In the genomic region with DNA sequence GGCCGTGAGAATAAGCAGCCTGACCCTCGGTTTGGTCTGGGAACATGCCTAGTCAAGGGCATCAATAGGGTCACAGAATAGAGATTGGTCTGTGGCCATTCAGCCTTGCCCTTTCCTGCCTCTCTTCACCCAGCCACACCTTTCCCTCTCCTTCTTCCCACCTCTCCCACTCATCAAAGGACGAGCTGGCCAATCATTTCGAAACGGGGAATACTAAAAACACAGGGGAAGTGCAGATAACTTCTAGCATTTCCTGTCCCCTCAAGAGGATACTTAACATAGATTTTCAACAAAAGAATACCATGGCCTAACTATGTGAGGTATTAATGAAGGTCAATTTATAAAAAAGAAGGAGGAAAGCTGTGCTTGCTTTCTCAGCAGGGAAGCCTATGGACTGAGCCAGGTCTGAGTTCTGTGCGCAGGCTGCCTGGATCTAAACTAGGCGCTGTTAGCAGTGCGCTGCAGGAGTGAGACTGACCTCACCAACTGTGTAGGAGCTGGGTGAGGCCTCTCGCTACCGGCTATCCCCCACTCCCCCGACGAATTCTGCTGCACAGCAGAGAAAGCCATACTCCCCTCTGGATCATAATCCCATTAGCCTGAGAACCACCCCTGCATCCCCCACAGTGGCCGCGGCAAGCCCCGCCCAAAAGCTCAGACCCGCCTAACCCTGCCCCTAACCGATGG, we compare ENCODE assay signal across 1 cellular context.
TF ChIP-seq lines count a peak whose summit lies in the region.

No MANE protein-coding gene starts in this region.

TF ChIP-seq in HEK293, 187 proteins besides CTCF, POLR2A, EP300 and RAD21 (continued from another document):
- TF ChIP-seq, protein P1, sequence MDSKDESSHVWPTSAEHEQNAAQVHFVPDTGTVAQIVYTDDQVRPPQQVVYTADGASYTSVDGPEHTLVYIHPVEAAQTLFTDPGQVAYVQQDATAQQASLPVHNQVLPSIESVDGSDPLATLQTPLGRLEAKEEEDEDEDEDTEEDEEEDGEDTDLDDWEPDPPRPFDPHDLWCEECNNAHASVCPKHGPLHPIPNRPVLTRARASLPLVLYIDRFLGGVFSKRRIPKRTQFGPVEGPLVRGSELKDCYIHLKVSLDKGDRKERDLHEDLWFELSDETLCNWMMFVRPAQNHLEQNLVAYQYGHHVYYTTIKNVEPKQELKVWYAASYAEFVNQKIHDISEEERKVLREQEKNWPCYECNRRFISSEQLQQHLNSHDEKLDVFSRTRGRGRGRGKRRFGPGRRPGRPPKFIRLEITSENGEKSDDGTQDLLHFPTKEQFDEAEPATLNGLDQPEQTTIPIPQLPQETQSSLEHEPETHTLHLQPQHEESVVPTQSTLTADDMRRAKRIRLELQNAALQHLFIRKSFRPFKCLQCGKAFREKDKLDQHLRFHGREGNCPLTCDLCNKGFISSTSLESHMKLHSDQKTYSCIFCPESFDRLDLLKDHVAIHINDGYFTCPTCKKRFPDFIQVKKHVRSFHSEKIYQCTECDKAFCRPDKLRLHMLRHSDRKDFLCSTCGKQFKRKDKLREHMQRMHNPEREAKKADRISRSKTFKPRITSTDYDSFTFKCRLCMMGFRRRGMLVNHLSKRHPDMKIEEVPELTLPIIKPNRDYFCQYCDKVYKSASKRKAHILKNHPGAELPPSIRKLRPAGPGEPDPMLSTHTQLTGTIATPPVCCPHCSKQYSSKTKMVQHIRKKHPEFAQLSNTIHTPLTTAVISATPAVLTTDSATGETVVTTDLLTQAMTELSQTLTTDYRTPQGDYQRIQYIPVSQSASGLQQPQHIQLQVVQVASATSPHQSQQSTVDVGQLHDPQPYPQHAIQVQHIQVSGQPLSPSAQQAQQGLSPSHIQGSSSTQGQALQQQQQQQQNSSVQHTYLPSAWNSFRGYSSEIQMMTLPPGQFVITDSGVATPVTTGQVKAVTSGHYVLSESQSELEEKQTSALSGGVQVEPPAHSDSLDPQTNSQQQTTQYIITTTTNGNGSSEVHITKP (tag by site-specific recombination; IDR thresholded peaks at IDR 0.05) = peak; percentile 94
- TF ChIP-seq MZF1 (tag by site-specific recombination; IDR thresholded peaks at IDR 0.05; ENCODE audit: borderline replicate concordance) = no peak
- peak; percentile 58 for TF ChIP-seq WT1 (tag by site-specific recombination; IDR thresholded peaks at IDR 0.05)
- 0 out of 2 replicates have a peak, but pooled peaks have one; percentile 18 for TF ChIP-seq ZBTB20 (tag by site-specific recombination; IDR thresholded peaks at IDR 0.05)
- no peak for TF ChIP-seq ZNF416 (tag by site-specific recombination; IDR thresholded peaks at IDR 0.05)
- TF ChIP-seq ZNF404 (tag by site-specific recombination; IDR thresholded peaks at IDR 0.05) = no peak
- peak; percentile 50; the same call in 1 of the 2 replicates for TF ChIP-seq KLF1 (tag by site-specific recombination; IDR thresholded peaks at IDR 0.05)
- no peak for TF ChIP-seq ZNF174 (tag by site-specific recombination; IDR thresholded peaks at IDR 0.05)
- no peak for TF ChIP-seq ZNF561 (tag by site-specific recombination; IDR thresholded peaks at IDR 0.05; ENCODE audit: borderline replicate concordance)
- TF ChIP-seq ZNF510 (tag by site-specific recombination; IDR thresholded peaks at IDR 0.05; ENCODE audit: insufficient replicate concordance) = no peak
- TF ChIP-seq PRDM4 (tag by site-specific recombination; IDR thresholded peaks at IDR 0.05) = no peak
- peak; percentile 29; the same call in 1 of the 2 replicates for TF ChIP-seq GLIS2 (tag by site-specific recombination; IDR thresholded peaks at IDR 0.05)
- no peak for TF ChIP-seq ZNF600 (tag by site-specific recombination; IDR thresholded peaks at IDR 0.05)
- TF ChIP-seq KLF10 (tag by site-specific recombination; IDR thresholded peaks at IDR 0.05) = no peak
- no peak for TF ChIP-seq ZFP3 (tag by site-specific recombination; IDR thresholded peaks at IDR 0.05; ENCODE audit: low read depth)
- TF ChIP-seq ZNF747 (tag by site-specific recombination; IDR thresholded peaks at IDR 0.05) = no peak
- no peak for TF ChIP-seq ZNF560 (tag by site-specific recombination; IDR thresholded peaks at IDR 0.05; ENCODE audit: borderline replicate concordance)
- no peak for TF ChIP-seq ZNF449 (tag by site-specific recombination; IDR thresholded peaks at IDR 0.05)
- TF ChIP-seq SETDB1 (IDR thresholded peaks at IDR 0.05; ENCODE audit: insufficient read length, low read length) = no peak
